17 cellular contexts compared by ENCODE assay signal in genomic region chr13:79663420-79663819, GRCh38.
DNase-seq lines count a peak whose midpoint lies in the region; ATAC-seq and TF ChIP-seq lines count a peak whose summit lies in the region.
"Had no signal": no experiment of that assay in that cellular context is flagged by ENCODE, and none has a peak within 500 bp of the region (broad histone marks: within the 10 kb centered on the region; RNA-seq: fewer than 3 reads in every experiment).

No MANE protein-coding gene starts in this region.

- H3K9me3 ChIP-seq in psoas muscle, result no peaks in the 10 kb centered on the region
- H3K9me3 ChIP-seq: SK-N-SH had no signal

- intact Hi-C loops in Right ventricle myocardium inferior (cut with DNase I) (no loop called here), cardiac septum (cut with DNase I) (loop anchor here (10.0 kb wide), 2 partner anchors 109 to 471 kb away; no protein-coding TSS in a partner anchor), left ventricle myocardium superior (cut with micrococcal nuclease) (no loop called here), psoas muscle (cut with DNase I) (loop anchor here in 1 of 2 donors (5.0 kb wide), 1 partner anchor 679 kb away; the partner anchor contains the start of gene SPRY2)

- in situ Hi-C loops in ACHN (cut with HindIII; ENCODE audit: low pct_ligation_motif_present, low pct_unique_long_range_greater_than_20kb, low sequenced_read_pairs), result no loop called here

- peak overlapping the region; percentile 70 for H3K27ac ChIP-seq in psoas muscle
- H3K27ac ChIP-seq: 22Rv1 had no signal

- peak; percentile 74 for ATAC-seq in Right ventricle myocardium inferior
- ATAC-seq in left ventricle myocardium superior, result peak; percentile 84
- peak; percentile 48 to 71 (median 68) for ATAC-seq in psoas muscle
- ATAC-seq in HG02763 (IDR thresholded peaks at IDR 0.05; ENCODE audit: unreplicated experiment), result no peak
- no peak for ATAC-seq in GM21825 (IDR thresholded peaks at IDR 0.05; ENCODE audit: unreplicated experiment)
- ATAC-seq: HepG2 had no signal

- H3K36me3 ChIP-seq in psoas muscle (ENCODE audit: insufficient read depth in 1 of 2, low read depth in 1 of 2), result no peaks in the 10 kb centered on the region

- H3K4me1 ChIP-seq in psoas muscle, result peaks cover 28% of the 10 kb centered on the region

- no peak for DNase-seq in Right ventricle myocardium inferior (ENCODE audit: missing footprints)
- DNase-seq in cardiac septum (ENCODE audit: low spot score), result no peak
- no peak for DNase-seq in left ventricle myocardium superior
- DNase-seq in psoas muscle, result no peak
- DNase-seq in NCI-H1105 treated with DMSO at 0.1 percent for 48 hours (lab: John Stamatoyannopoulos, UW), result no peak
- no peak for DNase-seq in ACHN
- DNase-seq: DND-41, KBM-7, NCI-H1417, NCI-H187, NCI-H226, SHP77 treated with DMSO at 0.1 percent for 48 hours, SK-N-SH had no signal

- H3K4me3 ChIP-seq in psoas muscle, result peak overlapping the region; percentile 22

- H3K27me3 ChIP-seq in psoas muscle (ENCODE audit: insufficient read depth in 3 of 3, low read length in 2 of 3), result no peaks in the 10 kb centered on the region

- no peak for TF ChIP-seq CTCF in psoas muscle (IDR thresholded peaks at IDR 0.05)

- 26 to 29% (median 26%) methylated on average over 2 of the region's 2 CpGs for WGBS in psoas muscle, 3 donors

Comparison
In these comparisons a context has a peak if more than half of its experiments do, and no peak if none do; other contexts are left out.
1. ATAC-seq: peak in Right ventricle myocardium inferior (single experiment), left ventricle myocardium superior (single experiment) and psoas muscle (4 of 4); none in HG02763 (single experiment) and GM21825 (single experiment).